In the genomic region with DNA sequence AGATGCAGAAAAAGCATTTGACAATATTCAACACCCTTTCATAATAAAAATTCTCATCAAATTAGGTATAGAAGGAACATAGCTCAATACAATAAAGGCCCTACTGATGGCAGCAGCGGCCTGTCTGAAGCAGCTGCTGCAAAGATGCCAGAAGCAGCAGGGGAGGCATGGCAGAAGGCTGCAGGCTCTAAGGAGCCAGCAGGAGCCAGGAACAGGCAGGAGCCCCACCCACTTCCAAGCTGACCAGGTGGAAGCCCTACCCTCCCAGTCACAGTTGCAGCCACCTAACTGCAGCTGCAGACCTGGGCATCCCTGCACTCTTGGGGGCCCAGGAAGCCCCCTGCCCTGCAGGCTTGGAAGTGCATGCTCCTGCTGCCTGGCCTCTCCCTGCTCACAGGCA, we compare ENCODE assay signal across 24 cellular contexts. TPM values are rescaled to one million over a fixed set of nuclear protein-coding genes. Genes with fewer than 3 reads are reported as not detected.
DNase-seq lines count a peak whose midpoint lies in the region; ATAC-seq, FAIRE-seq and TF ChIP-seq lines count a peak whose summit lies in the region.
"Had no signal": no experiment of that assay in that cellular context is flagged by ENCODE, and none has a peak within 500 bp of the region (broad histone marks: within the 10 kb centered on the region; RNA-seq: fewer than 3 reads in every experiment).

No MANE protein-coding gene starts in this region.

- no peak overlapping the region for H3K23ac ChIP-seq in H1 (ENCODE audit: insufficient read length)

- no peak overlapping the region for H2BK15ac ChIP-seq in H1 (ENCODE audit: low read length)

- peak; percentile 44 for DNase-seq in NCI-H748 (lab: John Stamatoyannopoulos, UW; ENCODE audit: unreplicated experiment)
- DNase-seq in NCI-H748 treated with DMSO at 0.1 percent for 48 hours (lab: John Stamatoyannopoulos, UW), result no peak
- peak; percentile 66 to 69 for DNase-seq in H1 (ENCODE audit: low read depth in 1 of 2, low spot score in 2 of 2)
- no peak for DNase-seq in aorta
- no peak for DNase-seq in NK-92 (lab: John Stamatoyannopoulos, UW; ENCODE audit: unreplicated experiment)
- DNase-seq in activated naive CD4-positive, alpha-beta T cell (lab: John Stamatoyannopoulos, UW), result no peak
- DNase-seq: activated CD4-positive, alpha-beta T cell treated with anti-CD3 and anti-CD28 coated beads, Interleukin-2, amount 10 ng/mL, durations not matched to agents 7 days and 5 days; activated CD8-positive, alpha-beta memory T cell treated with anti-CD3 and anti-CD28 coated beads, Interleukin-2, amount 50 U/mL, for 48 hours; activated gamma-delta T cell treated with Interleukin-2 at 50 U/mL for 16 hours; CD4-positive, CD25-positive, alpha-beta regulatory T cell; NCI-H1092 treated with DMSO at 0.1 percent for 48 hours; NCI-H2171 treated with DMSO at 0.1 percent for 48 hours; pancreas; stimulated activated CD4-positive, alpha-beta T cell treated with anti-CD3 and anti-CD28 coated beads, Interleukin-1b, Interleukin-23, amount 100 ng/mL, for 48 hours; T-helper 9 cell; upper lobe of right lung had no signal

- no peak overlapping the region for H2BK5ac ChIP-seq in H1 (ENCODE audit: low read depth, low read length)

- H2BK20ac ChIP-seq in H1 (ENCODE audit: low read length), result no peak overlapping the region

- peak; percentile 18; the same call in 1 of the 2 replicates for TF ChIP-seq CTCF in OCI-LY3 (IDR thresholded peaks at IDR 0.05; ENCODE audit: low read depth, low read length)
- peak; percentile 41 to 58 (median 53) for TF ChIP-seq CTCF in H1 (IDR thresholded peaks at IDR 0.05; ENCODE audit: control extremely low read depth in 1 of 3, insufficient read depth in 1 of 3, low read depth in 1 of 3, low read length in 3 of 3)

- TF ChIP-seq EP300 in H1 (IDR thresholded peaks at IDR 0.05; ENCODE audit: borderline replicate concordance in 1 of 2, low read depth in 2 of 2, low read length in 2 of 2), result no peak

- ATAC-seq in aorta (ENCODE audit: low FRiP score) (peak; percentile 48), GM21529 (IDR thresholded peaks at IDR 0.05; ENCODE audit: unreplicated experiment) (no peak)
- ATAC-seq: pancreas had no signal

- H3K79me2 ChIP-seq in OCI-LY3 (ENCODE audit: low read length), result no peaks in the 10 kb centered on the region
- H3K79me2 ChIP-seq in H1 (ENCODE audit: control insufficient read depth in 1 of 2, insufficient read depth in 2 of 2, low read length in 2 of 2), result no peaks in the 10 kb centered on the region

- H3K56ac ChIP-seq in H1 (replicated peaks; ENCODE audit: insufficient read length, low read depth, low read length), result no peak overlapping the region

- no peak overlapping the region for H2AK5ac ChIP-seq in H1 (ENCODE audit: low read depth, low read length)

- H3K18ac ChIP-seq in H1 (ENCODE audit: extremely low read depth, low read length), result no peak overlapping the region

- H4K20me1 ChIP-seq in OCI-LY3 (ENCODE audit: insufficient read depth, low read length) (no peaks in the 10 kb centered on the region), H1 (replicated peaks in 1 of 2; ENCODE audit: control insufficient read depth in 1 of 2, insufficient read depth in 2 of 2, low read length in 2 of 2) (no peaks in the 10 kb centered on the region)

- H3K4me3 ChIP-seq in OCI-LY3 (ENCODE audit: low read length), result no peak overlapping the region
- H3K4me3 ChIP-seq in H1 (ENCODE audit: extremely low read depth in 1 of 4, insufficient read depth in 2 of 4, low read depth in 3 of 4, low read length in 4 of 4), result no peak overlapping the region
- H3K4me3 ChIP-seq in aorta (ENCODE audit: low read length in 2 of 2), result no peak overlapping the region
- H3K4me3 ChIP-seq: A549, pancreas, SK-N-MC, upper lobe of right lung had no signal

- no peak overlapping the region for H3K14ac ChIP-seq in H1 (ENCODE audit: insufficient read length)

- no peaks in the 10 kb centered on the region for H3K23me2 ChIP-seq in H1 (ENCODE audit: low read depth, low read length)

- no peaks in the 10 kb centered on the region for H3K79me1 ChIP-seq in H1 (ENCODE audit: low read depth, low read length)

- no peak overlapping the region for H2BK120ac ChIP-seq in H1 (replicated peaks; ENCODE audit: low read depth, low read length)

- H4K5ac ChIP-seq in H1 (ENCODE audit: insufficient read length, low read depth, low read length), result no peak overlapping the region

- CTCF ChIA-PET in H1 (lab: Charles Lee; ENCODE audit: partially characterized antibody), result interaction anchor here (0.5 to 1.7 kb wide), 19 partner anchors 10 to 738 kb away, joined by 3 to 6 read pairs (median 3); a partner anchor contains a TSS

- H4K8ac ChIP-seq in H1 (ENCODE audit: extremely low read depth, insufficient read depth, low read length), result peak overlapping the region; percentile 80; the same call in 1 of the 2 replicates

- H3K9me3 ChIP-seq in OCI-LY3 (ENCODE audit: insufficient read depth, low read length) (no peaks in the 10 kb centered on the region), H1 (ENCODE audit: insufficient read depth in 2 of 2, low read depth in 1 of 2, low read length in 1 of 2) (no peaks in the 10 kb centered on the region; a peak in 1 of 4 replicates), aorta (ENCODE audit: control insufficient read depth, low read length) (no peaks in the 10 kb centered on the region)
- H3K9me3 ChIP-seq: A549, pancreas, upper lobe of right lung had no signal

- H3K4me1 ChIP-seq in OCI-LY3 (ENCODE audit: low read length), result peaks cover 14% of the 10 kb centered on the region
- peaks cover 0 to 5% (median 0%) of the 10 kb centered on the region in 4 experiments; a peak in 3 of 7 replicates for H3K4me1 ChIP-seq in H1 (replicated peaks in 1 of 4; ENCODE audit: control insufficient read depth in 3 of 4, insufficient read depth in 4 of 4, low read length in 3 of 4)
- no peaks in the 10 kb centered on the region for H3K4me1 ChIP-seq in aorta (ENCODE audit: control insufficient read depth in 1 of 2, insufficient read depth in 2 of 2, low read length in 2 of 2)
- H3K4me1 ChIP-seq: A549, pancreas, upper lobe of right lung had no signal

- intact Hi-C loops in aorta (cut with DNase I), result no loop called here

- TF ChIP-seq RAD21 in H1 (IDR thresholded peaks at IDR 0.05 in 1 of 2, conservative IDR thresholded peaks at IDR 0.05 in 1 of 2; ENCODE audit: low read depth in 2 of 2, low read length in 2 of 2), result peak; percentile 88 to 89

- 30% methylated on average over 1 of the region's 1 CpG; no CpG with 5 or more reads in 1 of the 2 experiments for WGBS in H1 (ENCODE audit: extremely low coverage in 1 of 2, insufficient coverage in 1 of 2, insufficient read length in 1 of 2, insufficient replicate concordance in 2 of 2, low coverage in 1 of 2, low lambda C conversion rate in 2 of 2, missing lambda C conversion rate in 1 of 2), 2 experiments
- WGBS in aorta, 2 donors, result 45 to 59% methylated on average over 1 of the region's 1 CpG

- peak; percentile 60 for FAIRE-seq in H1 (lab: Jason Lieb, UNC)
- FAIRE-seq: A549, endothelial cell of umbilical vein, frontal cortex, pancreas had no signal

- H3K4me2 ChIP-seq in OCI-LY3 (ENCODE audit: low read length) (no peak overlapping the region), H1 (ENCODE audit: insufficient read depth in 1 of 2, low read depth in 2 of 2, low read length in 2 of 2) (no peak overlapping the region; a peak in 1 of 4 replicates)
- H3K4me2 ChIP-seq: A549 had no signal

- H3K27me3 ChIP-seq in OCI-LY3 (ENCODE audit: low read depth, low read length), result no peaks in the 10 kb centered on the region
- H3K27me3 ChIP-seq in H1 (replicated peaks in 1 of 4; ENCODE audit: control insufficient read depth in 3 of 4, extremely low read depth in 1 of 4, insufficient read depth in 3 of 4, low read length in 3 of 4), result no peaks in the 10 kb centered on the region
- no peaks in the 10 kb centered on the region for H3K27me3 ChIP-seq in aorta (ENCODE audit: control insufficient read depth in 1 of 2, insufficient read depth in 2 of 2, low read length in 1 of 2)
- H3K27me3 ChIP-seq: pancreas, upper lobe of right lung had no signal

- H3K4ac ChIP-seq in H1 (replicated peaks; ENCODE audit: insufficient read length, low read depth, low read length), result no peak overlapping the region

- H2BK12ac ChIP-seq in H1 (ENCODE audit: low read depth, low read length), result no peak overlapping the region

- POLR2A ChIA-PET in H1 (lab: Charles Lee; ENCODE audit: partially characterized antibody), result interaction anchor here (1.0 to 1.2 kb wide), 2 partner anchors 10 to 12 kb away, joined by 3 read pairs; no protein-coding TSS in a partner anchor

- peaks cover 3% of the 10 kb centered on the region for H3K36me3 ChIP-seq in OCI-LY3 (replicated peaks; ENCODE audit: low read depth, low read length)
- H3K36me3 ChIP-seq in H1 (ENCODE audit: control insufficient read depth in 2 of 4, insufficient read depth in 4 of 4, low read length in 3 of 4), result no peaks in the 10 kb centered on the region
- H3K36me3 ChIP-seq in aorta (ENCODE audit: control insufficient read depth in 1 of 2, insufficient read depth in 2 of 2, low read length in 1 of 2), result no peaks in the 10 kb centered on the region
- H3K36me3 ChIP-seq: pancreas, upper lobe of right lung had no signal

- H3K9ac ChIP-seq in OCI-LY3 (ENCODE audit: low read length) (no peak overlapping the region), H1 (replicated peaks in 1 of 4; ENCODE audit: extremely low read depth in 1 of 4, low read depth in 3 of 4, low read length in 3 of 4) (no peak overlapping the region)

- H2AFZ ChIP-seq in OCI-LY3 (ENCODE audit: low read depth, low read length), result no peak overlapping the region
- no peak overlapping the region for H2AFZ ChIP-seq in H1 (ENCODE audit: low read length)

- TF ChIP-seq POLR2A in H1 (IDR thresholded peaks at IDR 0.05; ENCODE audit: control extremely low read depth in 1 of 2, low read depth in 2 of 2, low read length in 2 of 2), result no peak

- no peak overlapping the region for H4K91ac ChIP-seq in H1 (replicated peaks; ENCODE audit: insufficient read length, low read length)

- H3K27ac ChIP-seq in OCI-LY3 (ENCODE audit: low read length) (no peak overlapping the region), H1 (ENCODE audit: low read depth, low read length) (no peak overlapping the region), aorta (ENCODE audit: low read depth in 1 of 2, low read length in 2 of 2) (no peak overlapping the region)
- H3K27ac ChIP-seq: A549, pancreas, SK-N-MC, upper lobe of right lung had no signal

RNA-seq across cellular contexts. Expression of a gene that starts 18.2 kb away (rescaled TPM):
- total RNA-seq in H1 (2021; fragmentation: NEBNext Ultra II Directional; extraction: Animal tissue kit (Norgen Biotek cat#: 25700)), result 0.10 and 0.20 TPM in 2 replicates
- 0.14 TPM in 2 replicates for polyA plus RNA-seq in H1 (2011; rRNA removed)
- polyA plus RNA-seq in H1 (2011; cell fraction: cytosol; rRNA removed), result 0.03 TPM
- 0.74 TPM for polyA plus RNA-seq in H1 (2011; cell fraction: nucleus; rRNA removed)
- polyA plus RNA-seq in H1 (2012, experiment 1 of 2), result 0.11 TPM in 1 of 4 replicates, not detected in the others
- polyA plus RNA-seq in H1 (2012, experiment 2 of 2), result not detected
- 0.02 TPM for polyA plus RNA-seq in H1 (2013, experiment 1 of 2)
- 0.02 TPM for polyA plus RNA-seq in H1 (2013, experiment 2 of 2)
- polyA minus RNA-seq in H1 (2011; rRNA and poly(A)+ RNA removed), result 7.3 and 7.5 TPM in 2 replicates
- polyA minus RNA-seq in H1 (2011; cell fraction: cytosol; rRNA and poly(A)+ RNA removed), result not detected
- polyA minus RNA-seq in H1 (2011; cell fraction: nucleus; rRNA and poly(A)+ RNA removed), result 16.5 TPM
- under 1 TPM in 1 of 2 donors, not detected in 1; 0.26 TPM for total RNA-seq in aorta
- not detected for polyA plus RNA-seq in aorta
- total RNA-seq: activated CD4-positive, alpha-beta T cell treated with anti-CD3 and anti-CD28 coated beads, Interleukin-2, amount 10 ng/mL, durations not matched to agents 7 days and 5 days; CD4-positive, CD25-positive, alpha-beta regulatory T cell; lower leg skin; myocyte; upper lobe of right lung had no signal
- polyA plus RNA-seq: CD4-positive, CD25-positive, alpha-beta regulatory T cell; pancreas had no signal

RNA-seq across cellular contexts. Expression of a gene that starts 27.8 kb away (rescaled TPM):
- not detected in 2 replicates for total RNA-seq in H1 (2021; fragmentation: NEBNext Ultra II Directional; extraction: Animal tissue kit (Norgen Biotek cat#: 25700))
- polyA plus RNA-seq in H1 (2011; rRNA removed), result not detected in 2 replicates
- polyA plus RNA-seq in H1 (2011; cell fraction: cytosol; rRNA removed), result not detected
- not detected for polyA plus RNA-seq in H1 (2011; cell fraction: nucleus; rRNA removed)
- not detected in 4 replicates for polyA plus RNA-seq in H1 (2012, experiment 1 of 2)
- polyA plus RNA-seq in H1 (2012, experiment 2 of 2), result not detected
- polyA plus RNA-seq in H1 (2013, experiment 1 of 2), result not detected
- not detected for polyA plus RNA-seq in H1 (2013, experiment 2 of 2)
- not detected in 2 replicates for polyA minus RNA-seq in H1 (2011; rRNA and poly(A)+ RNA removed)
- polyA minus RNA-seq in H1 (2011; cell fraction: cytosol; rRNA and poly(A)+ RNA removed), result not detected
- polyA minus RNA-seq in H1 (2011; cell fraction: nucleus; rRNA and poly(A)+ RNA removed), result not detected
- total RNA-seq in aorta, result not detected
- polyA plus RNA-seq in aorta, result not detected
- total RNA-seq: activated CD4-positive, alpha-beta T cell treated with anti-CD3 and anti-CD28 coated beads, Interleukin-2, amount 10 ng/mL, durations not matched to agents 7 days and 5 days; CD4-positive, CD25-positive, alpha-beta regulatory T cell; endothelial cell of umbilical vein; frontal cortex; lower leg skin; myocyte; pancreas; upper lobe of right lung had no signal
- polyA plus RNA-seq: A549; CD4-positive, CD25-positive, alpha-beta regulatory T cell; endothelial cell of umbilical vein; pancreas had no signal

RNA-seq across cellular contexts. Expression of a gene that starts 34.8 kb away (rescaled TPM):
- not detected in 2 replicates for total RNA-seq in H1 (2021; fragmentation: NEBNext Ultra II Directional; extraction: Animal tissue kit (Norgen Biotek cat#: 25700))
- polyA plus RNA-seq in H1 (2011; rRNA removed), result not detected in 2 replicates
- not detected for polyA plus RNA-seq in H1 (2011; cell fraction: cytosol; rRNA removed)
- polyA plus RNA-seq in H1 (2011; cell fraction: nucleus; rRNA removed), result not detected
- not detected in 4 replicates for polyA plus RNA-seq in H1 (2012, experiment 1 of 2)
- polyA plus RNA-seq in H1 (2012, experiment 2 of 2), result not detected
- polyA plus RNA-seq in H1 (2013, experiment 1 of 2), result not detected
- polyA plus RNA-seq in H1 (2013, experiment 2 of 2), result not detected
- not detected in 2 replicates for polyA minus RNA-seq in H1 (2011; rRNA and poly(A)+ RNA removed)
- polyA minus RNA-seq in H1 (2011; cell fraction: cytosol; rRNA and poly(A)+ RNA removed), result not detected
- not detected for polyA minus RNA-seq in H1 (2011; cell fraction: nucleus; rRNA and poly(A)+ RNA removed)
- not detected for total RNA-seq in aorta
- polyA plus RNA-seq in aorta, result not detected
- total RNA-seq: activated CD4-positive, alpha-beta T cell treated with anti-CD3 and anti-CD28 coated beads, Interleukin-2, amount 10 ng/mL, durations not matched to agents 7 days and 5 days; CD4-positive, CD25-positive, alpha-beta regulatory T cell; endothelial cell of umbilical vein; frontal cortex; lower leg skin; myocyte; pancreas; upper lobe of right lung had no signal
- polyA plus RNA-seq: A549; CD4-positive, CD25-positive, alpha-beta regulatory T cell; endothelial cell of umbilical vein; pancreas had no signal

RNA-seq across cellular contexts. Expression of a gene that starts 45.2 kb away (rescaled TPM):
- total RNA-seq in H1 (2021; fragmentation: NEBNext Ultra II Directional; extraction: Animal tissue kit (Norgen Biotek cat#: 25700)), result not detected in 2 replicates
- polyA plus RNA-seq in H1 (2011; rRNA removed) (not detected in 2 replicates), aorta (under 1 TPM in 1 of 2 donors, not detected in 1; 0.13 TPM)
- polyA plus RNA-seq in H1 (2011; cell fraction: cytosol; rRNA removed), result not detected
- not detected for polyA plus RNA-seq in H1 (2011; cell fraction: nucleus; rRNA removed)
- 0.06 to 0.27 TPM (median 0.24 TPM) in 3 of 4 replicates, not detected in the other for polyA plus RNA-seq in H1 (2012, experiment 1 of 2)
- polyA plus RNA-seq in H1 (2012, experiment 2 of 2), result not detected
- not detected for polyA plus RNA-seq in H1 (2013, experiment 1 of 2)
- polyA plus RNA-seq in H1 (2013, experiment 2 of 2), result not detected
- not detected in 2 replicates for polyA minus RNA-seq in H1 (2011; rRNA and poly(A)+ RNA removed)
- not detected for polyA minus RNA-seq in H1 (2011; cell fraction: cytosol; rRNA and poly(A)+ RNA removed)
- polyA minus RNA-seq in H1 (2011; cell fraction: nucleus; rRNA and poly(A)+ RNA removed), result not detected
- total RNA-seq in aorta, result not detected
- total RNA-seq: activated CD4-positive, alpha-beta T cell treated with anti-CD3 and anti-CD28 coated beads, Interleukin-2, amount 10 ng/mL, durations not matched to agents 7 days and 5 days; CD4-positive, CD25-positive, alpha-beta regulatory T cell; endothelial cell of umbilical vein; frontal cortex; lower leg skin; myocyte; pancreas; upper lobe of right lung had no signal
- polyA plus RNA-seq: A549; CD4-positive, CD25-positive, alpha-beta regulatory T cell; endothelial cell of umbilical vein; pancreas had no signal

RNA-seq across cellular contexts. Expression of a gene that starts 45.9 kb away (rescaled TPM):
- total RNA-seq in H1 (2021; fragmentation: NEBNext Ultra II Directional; extraction: Animal tissue kit (Norgen Biotek cat#: 25700)), result 0.17 and 0.22 TPM in 2 replicates
- polyA plus RNA-seq in H1 (2011; rRNA removed) (0.49 and 0.74 TPM in 2 replicates), aorta (not detected)
- 0.22 TPM for polyA plus RNA-seq in H1 (2011; cell fraction: cytosol; rRNA removed)
- polyA plus RNA-seq in H1 (2011; cell fraction: nucleus; rRNA removed), result 2.3 TPM
- polyA plus RNA-seq in H1 (2012, experiment 1 of 2), result 0.12 to 0.37 TPM (median 0.19 TPM) in 4 replicates
- polyA plus RNA-seq in H1 (2012, experiment 2 of 2), result not detected
- 0.32 TPM for polyA plus RNA-seq in H1 (2013, experiment 1 of 2)
- 0.11 TPM for polyA plus RNA-seq in H1 (2013, experiment 2 of 2)
- 6.6 and 9.2 TPM in 2 replicates for polyA minus RNA-seq in H1 (2011; rRNA and poly(A)+ RNA removed)
- polyA minus RNA-seq in H1 (2011; cell fraction: cytosol; rRNA and poly(A)+ RNA removed), result not detected
- polyA minus RNA-seq in H1 (2011; cell fraction: nucleus; rRNA and poly(A)+ RNA removed), result 8.0 TPM
- total RNA-seq in aorta, result under 1 TPM in 1 of 2 donors, not detected in 1; 0.10 TPM
- total RNA-seq: activated CD4-positive, alpha-beta T cell treated with anti-CD3 and anti-CD28 coated beads, Interleukin-2, amount 10 ng/mL, durations not matched to agents 7 days and 5 days; CD4-positive, CD25-positive, alpha-beta regulatory T cell; lower leg skin; myocyte had no signal
- polyA plus RNA-seq: CD4-positive, CD25-positive, alpha-beta regulatory T cell; pancreas had no signal

Comparison
In these comparisons a context has a peak if more than half of its experiments do, and no peak if none do; other contexts are left out.
1. DNase-seq: peak in NCI-H748 (single experiment) and H1 (2 of 2); none in NCI-H748 treated with DMSO at 0.1 percent for 48 hours (single experiment), aorta (0 of 2), NK-92 (single experiment) and activated naive CD4-positive, alpha-beta T cell (0 of 4).